ENCODE assay signal across 29 cellular contexts in the genomic region with DNA sequence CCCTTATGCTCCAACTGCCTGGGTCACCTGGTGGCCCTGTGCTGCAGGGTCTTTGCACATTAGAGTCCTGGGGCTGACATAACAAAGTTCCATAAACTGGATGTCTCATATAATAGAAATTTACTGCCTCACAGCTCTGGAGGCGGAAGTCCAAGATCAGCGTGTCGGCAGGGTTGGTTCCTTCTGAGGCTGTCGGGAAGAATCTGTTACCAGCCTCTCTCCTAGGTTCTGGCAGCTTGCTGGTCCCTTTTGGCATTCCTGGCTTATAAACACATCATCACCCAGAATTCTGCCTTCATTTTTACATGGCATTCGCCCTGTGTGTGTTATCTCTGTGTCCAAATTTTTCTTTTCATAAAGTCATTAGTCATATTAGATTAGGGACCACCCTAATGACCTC.
"Had no signal": no experiment of that assay in that cellular context is flagged by ENCODE, and none has a peak within 500 bp of the region (broad histone marks: within the 10 kb centered on the region; RNA-seq: fewer than 3 reads in every experiment).

No MANE protein-coding gene starts in this region.

- H3K27ac ChIP-seq: brain microvascular endothelial cell, Peyer's patch, SJSA1 had no signal

- H3K27ac Mint-ChIP-seq: activated CD4-positive, alpha-beta T cell treated with anti-CD3 and anti-CD28 coated beads, Interleukin-2, amount 10 ng/mL, durations not matched to agents 24 days and 14 days; activated naive CD4-positive, alpha-beta T cell treated with anti-CD3 and anti-CD28 coated beads, Interleukin-2, amount 10 ng/mL, durations not matched to agents 7 days and 5 days; activated naive CD8-positive, alpha-beta T cell; activated naive CD8-positive, alpha-beta T cell treated with anti-CD3 and anti-CD28 coated beads, Interleukin-2, amount 50 U/mL, for 24 hours; activated T-cell treated with anti-CD3 and anti-CD28 coated beads, Interleukin-2, amount 50 U/mL, for 24 hours; T-helper 1 cell treated with Interleukin-12 subunit alpha and Interleukin-12 subunit beta and Interleukin-4 antibody, amounts not matched to agents 30 μg/mL and 1 μg/mL, for 36 hours; T-helper 2 cell treated with Interferon-gamma antibody and Interleukin-4, amounts not matched to agents 5 μg/mL and 100 μg/mL, for 36 hours had no signal

- H3K27me3 ChIP-seq: brain microvascular endothelial cell, Peyer's patch had no signal

- H3K4me2 ChIP-seq: SK-N-SH had no signal

- H3K4me1 Mint-ChIP-seq: activated CD4-positive, alpha-beta T cell treated with anti-CD3 and anti-CD28 coated beads, Interleukin-2, amount 10 ng/mL, durations not matched to agents 24 days and 14 days; activated naive CD4-positive, alpha-beta T cell treated with anti-CD3 and anti-CD28 coated beads, Interleukin-2, amount 10 ng/mL, durations not matched to agents 7 days and 5 days; activated naive CD8-positive, alpha-beta T cell treated with anti-CD3 and anti-CD28 coated beads, Interleukin-2, amount 50 U/mL, for 24 hours had no signal

- H3K9me3 Mint-ChIP-seq: T-helper 2 cell treated with Interferon-gamma antibody and Interleukin-4, amounts not matched to agents 5 μg/mL and 100 μg/mL, for 36 hours had no signal

- H3K4me1 ChIP-seq: Peyer's patch, SJSA1 had no signal

- H3K36me3 ChIP-seq: brain microvascular endothelial cell, Peyer's patch, SJSA1 had no signal

- H3K4me3 ChIP-seq: K562, Peyer's patch, SJSA1 had no signal

- H3K36me3 Mint-ChIP-seq: activated naive CD4-positive, alpha-beta T cell treated with anti-CD3 and anti-CD28 coated beads, Interleukin-2, amount 10 ng/mL, durations not matched to agents 7 days and 5 days had no signal

- DNase-seq: activated CD4-positive, alpha-beta T cell treated with anti-CD3 and anti-CD28 coated beads, Interleukin-2, amount 10 ng/mL, durations not matched to agents 24 days and 14 days; activated CD4-positive, alpha-beta T cell treated with anti-CD3 and anti-CD28 coated beads, Interleukin-2, amount 50 U/mL, for 4 hours; activated naive CD4-positive, alpha-beta T cell treated with anti-CD3 and anti-CD28 coated beads, Interleukin-2, amount 10 ng/mL, durations not matched to agents 7 days and 5 days; activated naive CD8-positive, alpha-beta T cell treated with anti-CD3 and anti-CD28 coated beads, Interleukin-2, amount 50 U/mL, for 24 hours; activated T-cell treated with anti-CD3 and anti-CD28 coated beads, Interleukin-2, amount 50 U/mL, for 24 hours; aorta; brain microvascular endothelial cell; IMR-90; NCI-H1105; NCI-H1417 treated with DMSO at 0.1 percent for 48 hours; NCI-H187 treated with DMSO at 0.1 percent for 48 hours; NCI-H2081; NCI-H2171 treated with DMSO at 0.1 percent for 48 hours; NCI-H2227 treated with DMSO at 0.1 percent for 48 hours; NCI-H446; NCI-H524; NCI-H69; NCI-H82; NK-92 treated with Interleukin-12 subunit alpha and Interleukin-12 subunit beta, amount 100 ng/mL, for 24 hours; PC-3; RPMI8226; SHP77 treated with DMSO at 0.1 percent for 48 hours; SK-N-SH had no signal

- H3K9ac ChIP-seq: SK-N-SH had no signal

- H3K4me3 Mint-ChIP-seq: activated CD4-positive, alpha-beta T cell treated with anti-CD3 and anti-CD28 coated beads, Interleukin-2, amount 10 ng/mL, durations not matched to agents 24 days and 14 days; activated naive CD4-positive, alpha-beta T cell treated with anti-CD3 and anti-CD28 coated beads, Interleukin-2, amount 10 ng/mL, durations not matched to agents 7 days and 5 days; activated naive CD8-positive, alpha-beta T cell; activated naive CD8-positive, alpha-beta T cell treated with anti-CD3 and anti-CD28 coated beads, Interleukin-2, amount 50 U/mL, for 24 hours; activated T-cell treated with anti-CD3 and anti-CD28 coated beads, Interleukin-2, amount 50 U/mL, for 24 hours; T-helper 1 cell treated with Interleukin-12 subunit alpha and Interleukin-12 subunit beta and Interleukin-4 antibody, amounts not matched to agents 30 μg/mL and 1 μg/mL, for 36 hours; T-helper 2 cell treated with Interferon-gamma antibody and Interleukin-4, amounts not matched to agents 5 μg/mL and 100 μg/mL, for 36 hours had no signal

- H3K9me3 ChIP-seq: Peyer's patch, SJSA1, SK-N-SH had no signal

- H3K9me2 ChIP-seq: SK-N-SH had no signal
